In genomic region chr22:43616645-43617044, GRCh38 we compare ENCODE assay signal across 17 cellular contexts.
"Had no signal": no experiment of that assay in that cellular context is flagged by ENCODE, and none has a peak within 500 bp of the region (broad histone marks: within the 10 kb centered on the region; RNA-seq: fewer than 3 reads in every experiment).

No MANE protein-coding gene starts in this region.

- H3K9me3 ChIP-seq: thyroid gland, vagina had no signal

- ATAC-seq: sciatic nerve had no signal

- DNase-seq: activated CD4-positive, alpha-beta T cell treated with anti-CD3 and anti-CD28 coated beads, Interleukin-2, amount 10 ng/mL, durations not matched to agents 24 days and 14 days; activated CD4-positive, CD25-positive, alpha-beta regulatory T cell; activated CD8-positive, alpha-beta memory T cell treated with anti-CD3 and anti-CD28 coated beads for 24 hours; activated naive CD8-positive, alpha-beta T cell treated with anti-CD3 and anti-CD28 coated beads for 36 hours; brain microvascular endothelial cell; cortex of kidney; effector CD4-positive, alpha-beta T cell; foreskin fibroblast; hypothalamus; kidney; nephron progenitor cell; occipital lobe; spleen; thyroid gland had no signal

- H3K36me3 ChIP-seq: brain microvascular endothelial cell, spleen, thyroid gland, vagina had no signal

- H3K4me3 ChIP-seq: spleen, thyroid gland, vagina had no signal

- H3K27ac ChIP-seq: brain microvascular endothelial cell, spleen, thyroid gland, vagina had no signal

- FAIRE-seq: endothelial cell of umbilical vein, kidney had no signal

- H3K4me1 ChIP-seq: spleen, thyroid gland, vagina had no signal

- H3K27me3 ChIP-seq: brain microvascular endothelial cell, thyroid gland, vagina had no signal
